Comparison of ENCODE assay signal across 7 cellular contexts in genomic region chr14:96037891-96038557, GRCh38. TPM values are rescaled to one million over a fixed set of nuclear protein-coding genes. Genes with fewer than 3 reads are reported as not detected.
DNase-seq lines count a peak whose midpoint lies in the region; ATAC-seq and TF ChIP-seq lines count a peak whose summit lies in the region.

No MANE protein-coding gene starts in this region.

- TF ChIP-seq POLR2A in heart left ventricle (IDR thresholded peaks at IDR 0.05): no peak

- DNase-seq in GM03348 (ENCODE audit: low spot score) (peak; percentile 74), SHP77 treated with DMSO at 0.1 percent for 48 hours (lab: John Stamatoyannopoulos, UW) (peak; percentile 43), heart left ventricle (peak in 4 of 5 donors; percentile 28 to 63 (median 48)), GDM1 (lab: John Stamatoyannopoulos, UW) (no peak), OCI-M1 (lab: John Stamatoyannopoulos, UW) (no peak)

- H3K9me3 ChIP-seq in heart left ventricle: no peaks in the 10 kb centered on the region

- ATAC-seq in heart left ventricle (peak; percentile 29 to 69 (median 64)), HG03520 (IDR thresholded peaks at IDR 0.05; ENCODE audit: unreplicated experiment) (no peak)
- peak; percentile 42 for ATAC-seq in stimulated activated memory B cell treated with anti-CD40 and anti-IgM and Interleukin-4, amounts not matched to agents 10 μg/mL and 1 μg/mL and 100 μg/mL, for 72 hours

- H3K27me3 ChIP-seq in heart left ventricle: peaks cover 6 to 49% (median 13%) of the 10 kb centered on the region in 9 donors

- WGBS in heart left ventricle, 4 donors: 16 to 29% (median 26%) methylated on average over 4 to 7 of the region's 7 CpGs

- H3K27ac ChIP-seq in heart left ventricle: peak overlapping the region in 1 of 12 donors; percentile 83

- H3K27ac Mint-ChIP-seq in stimulated activated memory B cell treated with anti-CD40 and anti-IgM and Interleukin-4, amounts not matched to agents 10 μg/mL and 1 μg/mL and 100 μg/mL, for 72 hours: no peak overlapping the region

- H3K27me3 Mint-ChIP-seq in stimulated activated memory B cell treated with anti-CD40 and anti-IgM and Interleukin-4, amounts not matched to agents 10 μg/mL and 1 μg/mL and 100 μg/mL, for 72 hours: peaks cover 56% of the 10 kb centered on the region

- H3K36me3 ChIP-seq in heart left ventricle: no peaks in the 10 kb centered on the region

- H3K9me3 Mint-ChIP-seq in stimulated activated memory B cell treated with anti-CD40 and anti-IgM and Interleukin-4, amounts not matched to agents 10 μg/mL and 1 μg/mL and 100 μg/mL, for 72 hours: no peaks in the 10 kb centered on the region

- H3K4me1 ChIP-seq in heart left ventricle: peaks cover 0 to 29% (median 9%) of the 10 kb centered on the region in 12 donors

- H3K4me3 ChIP-seq in heart left ventricle: peak overlapping the region in 1 of 12 donors; percentile 82

- H3K36me3 Mint-ChIP-seq in stimulated activated memory B cell treated with anti-CD40 and anti-IgM and Interleukin-4, amounts not matched to agents 10 μg/mL and 1 μg/mL and 100 μg/mL, for 72 hours: no peaks in the 10 kb centered on the region

- peaks cover 19% of the 10 kb centered on the region for H3K4me1 Mint-ChIP-seq in stimulated activated memory B cell treated with anti-CD40 and anti-IgM and Interleukin-4, amounts not matched to agents 10 μg/mL and 1 μg/mL and 100 μg/mL, for 72 hours

- TF ChIP-seq CTCF in heart left ventricle (IDR thresholded peaks at IDR 0.05): no peak

- intact Hi-C loops in heart left ventricle (cut with DNase I): no loop called here

- peak overlapping the region; percentile 27 for H3K4me3 Mint-ChIP-seq in stimulated activated memory B cell treated with anti-CD40 and anti-IgM and Interleukin-4, amounts not matched to agents 10 μg/mL and 1 μg/mL and 100 μg/mL, for 72 hours

RNA-seq across cellular contexts. Expression of gene C14orf132, which starts 1.1 kb away (rescaled TPM):
- 10 to 100 TPM in 2 of 9 donors, 1 to 10 TPM in 6, under 1 TPM in 1; 0.89 to 14.9 (median 2.1) TPM for total RNA-seq in heart left ventricle
- 1 to 10 TPM in 1 of 2 donors, under 1 TPM in 1; 0.76 to 1.5 TPM for polyA plus RNA-seq in heart left ventricle

Comparison
In these comparisons a context has a peak if more than half of its experiments do, and no peak if none do; other contexts are left out.
1. DNase-seq: peak in GM03348 (single experiment), SHP77 treated with DMSO at 0.1 percent for 48 hours (single experiment) and heart left ventricle (4 of 5); none in GDM1 (single experiment) and OCI-M1 (single experiment).